In the genomic region with DNA sequence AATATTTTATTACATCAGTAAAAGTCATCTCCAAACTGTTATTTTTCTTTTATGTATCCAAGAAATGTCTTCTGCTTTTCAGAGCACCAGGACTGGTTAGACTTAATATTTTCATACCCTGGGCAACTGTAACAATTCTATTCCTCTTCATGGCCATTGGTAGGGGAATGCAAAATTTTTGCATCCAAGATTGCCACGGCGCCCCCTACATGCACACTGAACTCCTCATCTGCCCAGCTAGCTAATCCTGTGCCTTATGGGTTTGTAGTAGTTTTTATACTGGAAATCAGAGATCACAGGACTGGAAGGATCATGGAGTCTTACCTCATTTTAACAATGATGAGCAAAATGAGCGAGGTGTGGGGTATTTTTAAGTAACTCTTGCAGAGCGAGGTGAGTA, we compare ENCODE assay signal across 1 cellular context.
TF ChIP-seq lines count a peak whose summit lies in the region.

No MANE protein-coding gene starts in this region.

TF ChIP-seq in GM12878, 131 proteins besides CTCF, POLR2A, EP300 and RAD21 (continued from another document):
- TF ChIP-seq, protein P1, sequence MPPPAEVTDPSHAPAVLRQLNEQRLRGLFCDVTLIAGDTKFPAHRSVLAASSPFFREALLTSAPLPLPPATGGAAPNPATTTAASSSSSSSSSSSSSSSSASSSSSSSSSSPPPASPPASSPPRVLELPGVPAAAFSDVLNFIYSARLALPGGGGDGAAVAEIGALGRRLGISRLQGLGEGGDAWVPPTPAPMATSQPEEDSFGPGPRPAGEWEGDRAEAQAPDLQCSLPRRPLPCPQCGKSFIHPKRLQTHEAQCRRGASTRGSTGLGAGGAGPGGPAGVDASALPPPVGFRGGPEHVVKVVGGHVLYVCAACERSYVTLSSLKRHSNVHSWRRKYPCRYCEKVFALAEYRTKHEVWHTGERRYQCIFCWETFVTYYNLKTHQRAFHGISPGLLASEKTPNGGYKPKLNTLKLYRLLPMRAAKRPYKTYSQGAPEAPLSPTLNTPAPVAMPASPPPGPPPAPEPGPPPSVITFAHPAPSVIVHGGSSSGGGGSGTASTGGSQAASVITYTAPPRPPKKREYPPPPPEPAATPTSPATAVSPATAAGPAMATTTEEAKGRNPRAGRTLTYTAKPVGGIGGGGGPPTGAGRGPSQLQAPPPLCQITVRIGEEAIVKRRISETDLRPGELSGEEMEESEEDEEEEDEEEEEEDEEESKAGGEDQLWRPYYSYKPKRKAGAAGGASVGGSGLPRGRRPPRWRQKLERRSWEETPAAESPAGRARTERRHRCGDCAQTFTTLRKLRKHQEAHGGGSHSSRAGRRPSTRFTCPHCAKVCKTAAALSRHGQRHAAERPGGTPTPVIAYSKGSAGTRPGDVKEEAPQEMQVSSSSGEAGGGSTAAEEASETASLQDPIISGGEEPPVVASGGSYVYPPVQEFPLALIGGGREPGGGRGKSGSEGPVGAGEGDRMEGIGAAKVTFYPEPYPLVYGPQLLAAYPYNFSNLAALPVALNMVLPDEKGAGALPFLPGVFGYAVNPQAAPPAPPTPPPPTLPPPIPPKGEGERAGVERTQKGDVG (CRISPR knock-in tag; IDR thresholded peaks at IDR 0.05) = no peak
